In genomic region chr13:114095486-114095885, GRCh38 we compare ENCODE assay signal across 17 cellular contexts. TPM values are rescaled to one million over a fixed set of nuclear protein-coding genes. Genes with fewer than 3 reads are reported as not detected.
DNase-seq lines count a peak whose midpoint lies in the region; ATAC-seq and TF ChIP-seq lines count a peak whose summit lies in the region.
"Had no signal": no experiment of that assay in that cellular context is flagged by ENCODE, and none has a peak within 500 bp of the region (broad histone marks: within the 10 kb centered on the region; RNA-seq: fewer than 3 reads in every experiment).

No MANE protein-coding gene starts in this region.

- H3K36me3 Mint-ChIP-seq in MCF 10A (ENCODE audit: insufficient read depth, unreplicated experiment): no peaks in the 10 kb centered on the region
- H3K36me3 Mint-ChIP-seq in effector memory CD8-positive, alpha-beta T cell (ENCODE audit: insufficient read depth): peaks cover 66% of the 10 kb centered on the region

- peaks cover 9% of the 10 kb centered on the region for H3K4me1 Mint-ChIP-seq in MCF 10A (ENCODE audit: insufficient read depth, unreplicated experiment)
- peaks cover 54 to 75% of the 10 kb centered on the region in 2 donors for H3K4me1 Mint-ChIP-seq in effector memory CD8-positive, alpha-beta T cell (ENCODE audit: low read depth in 2 of 2)

- 77% methylated on average over 4 of the region's 4 CpGs for WGBS in mammary epithelial cell (ENCODE audit: low coverage, missing lambda C conversion rate)
- WGBS in suprapubic skin: 95% methylated on average over 4 of the region's 4 CpGs

- dilution Hi-C loops in mammary epithelial cell (cut with HindIII; ENCODE audit: low sequenced_read_pairs): no loop called here

- H3K9me3 ChIP-seq in mammary epithelial cell (replicated peaks; ENCODE audit: insufficient read depth, low read length): peaks cover 6% of the 10 kb centered on the region
- H3K9me3 ChIP-seq in Panc1 (ENCODE audit: control insufficient read depth, insufficient read depth, low read depth, low read length): no peaks in the 10 kb centered on the region
- H3K9me3 ChIP-seq in suprapubic skin: no peaks in the 10 kb centered on the region

- no peaks in the 10 kb centered on the region for H3K36me3 ChIP-seq in mammary epithelial cell (ENCODE audit: insufficient read depth, low read length)
- H3K36me3 ChIP-seq in Panc1 (ENCODE audit: control insufficient read depth, insufficient read depth, low read length): no peaks in the 10 kb centered on the region
- H3K36me3 ChIP-seq in suprapubic skin: no peaks in the 10 kb centered on the region
- H3K36me3 ChIP-seq: esophagus muscularis mucosa, thoracic aorta had no signal

- H3K27me3 Mint-ChIP-seq in MCF 10A (ENCODE audit: insufficient read depth, unreplicated experiment): no peaks in the 10 kb centered on the region
- H3K27me3 Mint-ChIP-seq in effector memory CD8-positive, alpha-beta T cell: no peaks in the 10 kb centered on the region

- H3K79me2 ChIP-seq in mammary epithelial cell (ENCODE audit: insufficient read depth, low read length): no peaks in the 10 kb centered on the region

- BruUV-seq in MCF 10A (replicated peaks; lab: Mats Ljungman, UMichigan) (no TSS peak), mammary epithelial cell (replicated peaks; lab: Mats Ljungman, UMichigan) (no TSS peak), Panc1 (replicated peaks; lab: Mats Ljungman, UMichigan) (no TSS peak)

- no peaks in the 10 kb centered on the region for H3K4me1 ChIP-seq in mammary epithelial cell (ENCODE audit: insufficient read depth, low read length)
- H3K4me1 ChIP-seq in Panc1 (ENCODE audit: control insufficient read depth, insufficient read depth, low read length): peaks cover 29% of the 10 kb centered on the region
- peaks cover 17% of the 10 kb centered on the region for H3K4me1 ChIP-seq in suprapubic skin

- CTCF ChIA-PET in MCF 10A (lab: Yijun Ruan, JAX) (no interaction called here), mammary epithelial cell (lab: Charles Lee; ENCODE audit: low non-redundant PET) (no interaction called here), Panc1 (lab: Charles Lee) (no interaction called here)

- H3K27ac ChIP-seq in mammary epithelial cell (ENCODE audit: insufficient read depth, low read depth, low read length) (no peak overlapping the region), Panc1 (ENCODE audit: low read length) (peak overlapping the region; percentile 23; the same call in 1 of the 2 replicates), suprapubic skin (no peak overlapping the region)
- H3K27ac ChIP-seq: esophagus muscularis mucosa, KMS-11, thoracic aorta had no signal

- no peak for ATAC-seq in Panc1
- ATAC-seq in effector memory CD8-positive, alpha-beta T cell (replicated peaks): no peak
- ATAC-seq: left colon had no signal

- in situ Hi-C loops in mammary epithelial cell (cut with MboI; ENCODE audit: low sequenced_read_pairs in 2 of 2): no loop called here
- in situ Hi-C loops in Panc1 (cut with HindIII; ENCODE audit: low pct_unique_long_range_greater_than_20kb, low sequenced_read_pairs): no loop called here

- no peaks in the 10 kb centered on the region for H4K20me1 ChIP-seq in mammary epithelial cell (ENCODE audit: insufficient read depth, low read length)

- POLR2A ChIA-PET in MCF 10A (lab: Yijun Ruan, JAX): no interaction called here
- POLR2A ChIA-PET in Panc1 (lab: Charles Lee): no interaction called here

- no peak for TF ChIP-seq POLR2A in suprapubic skin (IDR thresholded peaks at IDR 0.05)

- DNase-seq in MCF 10A (ENCODE audit: unreplicated experiment): no peak
- no peak for DNase-seq in mammary epithelial cell
- DNase-seq in Panc1 (ENCODE audit: low read depth, low spot score): no peak
- no peak for DNase-seq in effector memory CD8-positive, alpha-beta T cell
- peak; percentile 49 to 67 for DNase-seq in suprapubic skin (ENCODE audit: low spot score in 2 of 2)
- DNase-seq in central memory CD4-positive, alpha-beta T cell: no peak
- DNase-seq in SHP77 treated with DMSO at 0.1 percent for 48 hours (lab: John Stamatoyannopoulos, UW): no peak
- DNase-seq: activated CD4-positive, alpha-beta T cell treated with anti-CD3 and anti-CD28 coated beads for 4 hours; amniotic stem cell; GDM1; NCI-H2029 treated with DMSO at 0.1 percent for 48 hours; NCI-H446; NK-92 treated with Interleukin-12 subunit alpha and Interleukin-12 subunit beta, amount 100 ng/mL, for 24 hours had no signal

- H3K4me3 ChIP-seq in mammary epithelial cell (replicated peaks in 1 of 3; ENCODE audit: insufficient read depth in 1 of 3, low read depth in 2 of 3, low read length in 3 of 3) (no peak overlapping the region), Panc1 (ENCODE audit: low read depth in 2 of 2, low read length in 2 of 2) (no peak overlapping the region), suprapubic skin (no peak overlapping the region)
- H3K4me3 ChIP-seq: esophagus muscularis mucosa, thoracic aorta had no signal

- no peak overlapping the region for H2AFZ ChIP-seq in mammary epithelial cell (ENCODE audit: low read depth, low read length)

- intact Hi-C loops in MCF 10A (cut with micrococcal nuclease): no loop called here
- intact Hi-C loops in mammary epithelial cell (cut with micrococcal nuclease): no loop called here
- intact Hi-C loops in Panc1 (cut with micrococcal nuclease; ENCODE audit: unreplicated experiment): loop anchor here (10.0 kb wide), 1 partner anchor 51 kb away; no protein-coding TSS in a partner anchor

- TF ChIP-seq CTCF in MCF 10A (IDR thresholded peaks at IDR 0.05; ENCODE audit: unreplicated experiment) (no peak), mammary epithelial cell (conservative IDR thresholded peaks at IDR 0.05 in 1 of 2, IDR thresholded peaks at IDR 0.05 in 1 of 2; ENCODE audit: extremely low read depth in 1 of 2, insufficient read depth in 1 of 2, low read depth in 1 of 2, low read length in 2 of 2) (no peak), Panc1 (IDR thresholded peaks at IDR 0.05) (no peak), suprapubic skin (IDR thresholded peaks at IDR 0.05) (no peak)

- no peak overlapping the region for H3K4me3 Mint-ChIP-seq in MCF 10A (ENCODE audit: unreplicated experiment)
- H3K4me3 Mint-ChIP-seq in effector memory CD8-positive, alpha-beta T cell: peak overlapping the region; percentile 64 to 73

- no peak for TF ChIP-seq EP300 in suprapubic skin (IDR thresholded peaks at IDR 0.05)

- H3K27ac Mint-ChIP-seq in MCF 10A (ENCODE audit: low read depth, unreplicated experiment): peak overlapping the region; percentile 67
- peak overlapping the region; percentile 83 to 93 for H3K27ac Mint-ChIP-seq in effector memory CD8-positive, alpha-beta T cell

- peaks cover 12% of the 10 kb centered on the region for H3K9me3 Mint-ChIP-seq in MCF 10A (ENCODE audit: unreplicated experiment)
- H3K9me3 Mint-ChIP-seq in effector memory CD8-positive, alpha-beta T cell: peaks cover 3 to 11% of the 10 kb centered on the region in 2 donors

- no peak overlapping the region for H3K4me2 ChIP-seq in mammary epithelial cell (ENCODE audit: insufficient read depth, low read depth, low read length)
- H3K4me2 ChIP-seq: KMS-11 had no signal

- H3K9ac ChIP-seq in mammary epithelial cell (ENCODE audit: insufficient read depth, low read length): no peak overlapping the region
- H3K9ac ChIP-seq: KMS-11 had no signal

- H3K27me3 ChIP-seq in mammary epithelial cell (ENCODE audit: insufficient read depth, low read length): no peaks in the 10 kb centered on the region
- H3K27me3 ChIP-seq in Panc1 (ENCODE audit: control insufficient read depth, insufficient read depth, low read length): no peaks in the 10 kb centered on the region
- H3K27me3 ChIP-seq in suprapubic skin: no peaks in the 10 kb centered on the region
- H3K27me3 ChIP-seq: esophagus muscularis mucosa had no signal

RNA-seq across cellular contexts. Expression of gene RASA3, which starts 36.9 kb away (rescaled TPM):
- total RNA-seq in MCF 10A (2022) (9.1 and 12.1 TPM in 2 replicates), mammary epithelial cell (1 to 10 TPM; 5.2 to 8.4 TPM), Panc1 (2021; ENCODE audit: unreplicated experiment) (33.7 TPM), suprapubic skin (10 to 100 TPM; 15.3 to 37.1 (median 16.4) TPM)
- polyA plus RNA-seq in mammary epithelial cell: 4.0 TPM
- 2.5 TPM for polyA minus RNA-seq in mammary epithelial cell
- polyA plus RNA-seq in Panc1 (2012; ENCODE audit: insufficient read length): 38.4 TPM

Comparison
In these comparisons a context has a peak if more than half of its experiments do, and no peak if none do; other contexts are left out.
1. DNase-seq: peak in suprapubic skin (2 of 2); none in MCF 10A (single experiment), mammary epithelial cell (single experiment), Panc1 (single experiment), effector memory CD8-positive, alpha-beta T cell (0 of 3), central memory CD4-positive, alpha-beta T cell (single experiment) and SHP77 treated with DMSO at 0.1 percent for 48 hours (single experiment).